29 cellular contexts compared by ENCODE assay signal in genomic region chr1:83682132-83682531, GRCh38.
"Had no signal": no experiment of that assay in that cellular context is flagged by ENCODE, and none has a peak within 500 bp of the region (broad histone marks: within the 10 kb centered on the region; RNA-seq: fewer than 3 reads in every experiment).

No MANE protein-coding gene starts in this region.

- H3K27ac ChIP-seq: adrenal gland, body of pancreas, brain microvascular endothelial cell, breast epithelium, VCaP had no signal

- H3K4me1 ChIP-seq: adrenal gland, body of pancreas, breast epithelium had no signal

- H3K4me3 ChIP-seq: adrenal gland, body of pancreas, breast epithelium had no signal

- DNase-seq: activated B cell treated with CpG ODN at 0.5 μM for 24 hours; activated CD4-positive, alpha-beta memory T cell treated with anti-CD3 and anti-CD28 coated beads for 36 hours; activated CD4-positive, alpha-beta T cell treated with anti-CD3 and anti-CD28 coated beads for 4 hours; activated CD4-positive, alpha-beta T cell treated with anti-CD3 and anti-CD28 coated beads, Interleukin-2, amount 10 ng/mL, durations not matched to agents 24 days and 14 days; activated CD4-positive, alpha-beta T cell treated with anti-CD3 and anti-CD28 coated beads, Interleukin-2, amount 50 U/mL, for 1 hour; activated CD4-positive, alpha-beta T cell treated with anti-CD3 and anti-CD28 coated beads, Interleukin-2, amount 50 U/mL, for 4 hours; activated CD4-positive, CD25-positive, alpha-beta regulatory T cell treated with anti-CD3 and anti-CD28 coated beads, Interleukin-2, amount 50 U/mL, for 72 hours; activated CD8-positive, alpha-beta memory T cell treated with anti-CD3 and anti-CD28 coated beads, Interleukin-2, amount 50 U/mL, for 4 hours; activated CD8-positive, alpha-beta T cell treated with anti-CD3 and anti-CD28 coated beads for 36 hours; activated effector memory CD4-positive, alpha-beta T cell treated with anti-CD3 and anti-CD28 coated beads, Interleukin-2, amount 50 U/mL, for 16 hours; activated gamma-delta T cell treated with Interleukin-2 at 50 U/mL for 16 hours; activated naive CD4-positive, alpha-beta T cell; activated naive CD4-positive, alpha-beta T cell treated with anti-CD3 and anti-CD28 coated beads for 36 hours; activated naive CD4-positive, alpha-beta T cell treated with anti-CD3 and anti-CD28 coated beads, Interleukin-2, amount 50 U/mL, for 16 hours; activated naive CD8-positive, alpha-beta T cell treated with anti-CD3 and anti-CD28 coated beads for 36 hours; activated T-cell treated with anti-CD3 and anti-CD28 coated beads for 4 hours; activated T-cell treated with anti-CD3 and anti-CD28 coated beads, Interleukin-2, amount 50 U/mL, for 1 hour; activated T-cell treated with anti-CD3 and anti-CD28 coated beads, Interleukin-2, amount 50 U/mL, for 4 hours; activated T-cell treated with anti-CD3 and anti-CD28 coated beads, Interleukin-2, amount 50 U/mL, for 72 hours; adrenal gland; amniotic stem cell; aorta; body of pancreas; brain microvascular endothelial cell; central memory CD4-positive, alpha-beta T cell; T-helper 2 cell; T-helper 9 cell had no signal

- H3K36me3 ChIP-seq: adrenal gland, brain microvascular endothelial cell, breast epithelium had no signal

- H3K9me3 ChIP-seq: adrenal gland, body of pancreas had no signal

- H3K27me3 ChIP-seq: adrenal gland, body of pancreas, brain microvascular endothelial cell, breast epithelium had no signal
